Comparison of ENCODE assay signal across 13 cellular contexts in genomic region chr17:50593321-50593720, GRCh38. TPM values are rescaled to one million over a fixed set of nuclear protein-coding genes. Genes with fewer than 3 reads are reported as not detected.
DNase-seq lines count a peak whose midpoint lies in the region; ATAC-seq and TF ChIP-seq lines count a peak whose summit lies in the region.
"Had no signal": no experiment of that assay in that cellular context is flagged by ENCODE, and none has a peak within 500 bp of the region (broad histone marks: within the 10 kb centered on the region; RNA-seq: fewer than 3 reads in every experiment).

No MANE protein-coding gene starts in this region.

- in situ Hi-C loops in GM23248 (cut with MboI): loop anchor here (25.0 kb wide), 1 partner anchor 106 kb away; the partner anchor contains the start of gene RSAD1

- no peak overlapping the region for H2AFZ ChIP-seq in GM23248

- H3K79me2 ChIP-seq in GM23248 (ENCODE audit: insufficient read depth): no peaks in the 10 kb centered on the region

- 67 to 82% methylated on average over 8 to 10 of the region's 10 CpGs for WGBS in GM23248 (ENCODE audit: low coverage in 1 of 2, low lambda C conversion rate in 2 of 2, missing lambda C conversion rate in 2 of 2), 2 experiments

- no peaks in the 10 kb centered on the region for H3K9me3 Mint-ChIP-seq in activated CD4-positive, alpha-beta T cell treated with anti-CD3 and anti-CD28 coated beads for 36 hours (ENCODE audit: low read depth)
- H3K9me3 Mint-ChIP-seq: activated naive CD4-positive, alpha-beta T cell treated with anti-CD3 and anti-CD28 coated beads, Interleukin-2, amount 50 U/mL, for 24 hours; naive thymus-derived CD8-positive, alpha-beta T cell had no signal

- no peaks in the 10 kb centered on the region for H3F3A ChIP-seq in GM23248 (ENCODE audit: insufficient read depth)

- no peaks in the 10 kb centered on the region for H3K4me1 Mint-ChIP-seq in activated CD4-positive, alpha-beta T cell treated with anti-CD3 and anti-CD28 coated beads for 36 hours
- H3K4me1 Mint-ChIP-seq: activated naive CD4-positive, alpha-beta T cell treated with anti-CD3 and anti-CD28 coated beads, Interleukin-2, amount 50 U/mL, for 24 hours; naive thymus-derived CD8-positive, alpha-beta T cell had no signal

- no peak for ATAC-seq in GM19463 (IDR thresholded peaks at IDR 0.05; ENCODE audit: unreplicated experiment)
- ATAC-seq in activated CD4-positive, alpha-beta T cell treated with anti-CD3 and anti-CD28 coated beads for 36 hours: no peak
- ATAC-seq: naive thymus-derived CD8-positive, alpha-beta T cell had no signal

- no peaks in the 10 kb centered on the region for H3K9me2 ChIP-seq in GM23248 (ENCODE audit: insufficient read depth)

- no peaks in the 10 kb centered on the region for H3K36me3 ChIP-seq in right atrium auricular region
- H3K36me3 ChIP-seq in GM23248 (ENCODE audit: low read depth): no peaks in the 10 kb centered on the region
- H3K36me3 ChIP-seq: Peyer's patch, thoracic aorta had no signal

- H3K27ac ChIP-seq in right atrium auricular region (peak overlapping the region; percentile 36 to 55), GM23248 (no peak overlapping the region)
- H3K27ac ChIP-seq: Peyer's patch, thoracic aorta had no signal

- CTCF ChIA-PET in activated CD4-positive, alpha-beta T cell treated with anti-CD3 and anti-CD28 coated beads for 36 hours (lab: Charles Lee): interaction anchor here (0.6 kb wide), 1 partner anchor 420 kb away, joined by 3 read pairs; no protein-coding TSS in a partner anchor

- no peaks in the 10 kb centered on the region for H3K27me3 Mint-ChIP-seq in activated CD4-positive, alpha-beta T cell treated with anti-CD3 and anti-CD28 coated beads for 36 hours
- H3K27me3 Mint-ChIP-seq: activated naive CD4-positive, alpha-beta T cell treated with anti-CD3 and anti-CD28 coated beads, Interleukin-2, amount 50 U/mL, for 24 hours; naive thymus-derived CD8-positive, alpha-beta T cell had no signal

- TF ChIP-seq CTCF in right atrium auricular region (IDR thresholded peaks at IDR 0.05): no peak

- POLR2A ChIA-PET in activated CD4-positive, alpha-beta T cell treated with anti-CD3 and anti-CD28 coated beads for 36 hours (lab: Charles Lee): no interaction called here

- H3K9ac ChIP-seq in GM23248: no peak overlapping the region

- H3K27ac Mint-ChIP-seq in activated CD4-positive, alpha-beta T cell treated with anti-CD3 and anti-CD28 coated beads for 36 hours: no peak overlapping the region
- H3K27ac Mint-ChIP-seq: activated naive CD4-positive, alpha-beta T cell treated with anti-CD3 and anti-CD28 coated beads, Interleukin-2, amount 50 U/mL, for 24 hours; naive thymus-derived CD8-positive, alpha-beta T cell had no signal

- H3K27me3 ChIP-seq in right atrium auricular region (no peaks in the 10 kb centered on the region), GM23248 (replicated peaks; ENCODE audit: insufficient read depth) (no peaks in the 10 kb centered on the region)
- H3K27me3 ChIP-seq: Peyer's patch had no signal

- H3K4me1 ChIP-seq in right atrium auricular region: peaks cover 0 to 50% of the 10 kb centered on the region in 2 donors
- H3K4me1 ChIP-seq in GM23248 (ENCODE audit: insufficient read depth): no peaks in the 10 kb centered on the region

- H4K20me1 ChIP-seq in GM23248 (ENCODE audit: insufficient read depth): no peaks in the 10 kb centered on the region

- H3K36me3 Mint-ChIP-seq in activated CD4-positive, alpha-beta T cell treated with anti-CD3 and anti-CD28 coated beads for 36 hours (ENCODE audit: low read depth): no peaks in the 10 kb centered on the region
- H3K36me3 Mint-ChIP-seq: activated naive CD4-positive, alpha-beta T cell treated with anti-CD3 and anti-CD28 coated beads, Interleukin-2, amount 50 U/mL, for 24 hours; naive thymus-derived CD8-positive, alpha-beta T cell had no signal

- H3K4me2 ChIP-seq in GM23248 (ENCODE audit: unreplicated experiment): no peak overlapping the region

- H3K4me3 ChIP-seq in right atrium auricular region: no peak overlapping the region
- H3K4me3 ChIP-seq in GM23248: no peak overlapping the region
- H3K4me3 ChIP-seq: Peyer's patch, thoracic aorta had no signal

- DNase-seq in Ammon's horn (ENCODE audit: low spot score): peak; percentile 18
- peak; percentile 87 to 97 (median 90) for DNase-seq in NCI-H1417 (lab: John Stamatoyannopoulos, UW)
- peak; percentile 96 for DNase-seq in NCI-H82 (lab: John Stamatoyannopoulos, UW)
- no peak for DNase-seq in right atrium auricular region (ENCODE audit: low spot score)
- DNase-seq in T1000 (lab: John Stamatoyannopoulos, UW): no peak
- DNase-seq in GM23248: no peak
- DNase-seq in activated CD4-positive, alpha-beta T cell treated with anti-CD3 and anti-CD28 coated beads for 36 hours: no peak
- DNase-seq: naive thymus-derived CD8-positive, alpha-beta T cell; Peyer's patch; stimulated activated CD4-positive, alpha-beta T cell treated with anti-CD3 and anti-CD28 coated beads, Interleukin-4, amount 100 ng/mL, for 24 hours had no signal

- no peak overlapping the region for H3K4me3 Mint-ChIP-seq in activated CD4-positive, alpha-beta T cell treated with anti-CD3 and anti-CD28 coated beads for 36 hours
- H3K4me3 Mint-ChIP-seq: activated naive CD4-positive, alpha-beta T cell treated with anti-CD3 and anti-CD28 coated beads, Interleukin-2, amount 50 U/mL, for 24 hours; naive thymus-derived CD8-positive, alpha-beta T cell had no signal

- intact Hi-C loops in activated CD4-positive, alpha-beta T cell treated with anti-CD3 and anti-CD28 coated beads for 36 hours (cut with DNase I, micrococcal nuclease): no loop called here

- no peaks in the 10 kb centered on the region for H3K9me3 ChIP-seq in right atrium auricular region
- H3K9me3 ChIP-seq in GM23248 (ENCODE audit: low read depth): no peaks in the 10 kb centered on the region
- H3K9me3 ChIP-seq: Peyer's patch, thoracic aorta had no signal

RNA-seq across cellular contexts. Expression of gene CACNA1G, which starts 32.8 kb away (rescaled TPM):
- total RNA-seq in right atrium auricular region: 1 to 10 TPM; 4.3 to 6.2 TPM
- total RNA-seq in GM23248 (2014; rRNA removed; shearing (Covaris generic)): 0.13 and 0.97 TPM in 2 replicates
- polyA plus RNA-seq in GM23248 (2016; fragmentation: Nextera tagmentation; extraction: Ambion mirVana): 0.06 and 0.16 TPM in 2 replicates
- not detected for total RNA-seq in activated CD4-positive, alpha-beta T cell treated with anti-CD3 and anti-CD28 coated beads for 36 hours
- total RNA-seq: Peyer's patch had no signal
- polyA plus RNA-seq: naive thymus-derived CD8-positive, alpha-beta T cell had no signal

RNA-seq across cellular contexts. Expression of gene ABCC3, which starts 41.4 kb away (rescaled TPM):
- 1 to 10 TPM; 1.4 to 4.5 TPM for total RNA-seq in right atrium auricular region
- total RNA-seq in GM23248 (2014; rRNA removed; shearing (Covaris generic)): 28.3 and 32.0 TPM in 2 replicates
- 35.0 and 38.5 TPM in 2 replicates for polyA plus RNA-seq in GM23248 (2016; fragmentation: Nextera tagmentation; extraction: Ambion mirVana)
- total RNA-seq in activated CD4-positive, alpha-beta T cell treated with anti-CD3 and anti-CD28 coated beads for 36 hours: not detected
- polyA plus RNA-seq: naive thymus-derived CD8-positive, alpha-beta T cell had no signal

RNA-seq across cellular contexts. Expression of gene SPATA20, which starts 46.3 kb away (rescaled TPM):
- total RNA-seq in right atrium auricular region: 10 to 100 TPM; 42.8 to 59.3 TPM
- 146 TPM in 2 replicates for total RNA-seq in GM23248 (2014; rRNA removed; shearing (Covaris generic))
- 89.9 and 91.2 TPM in 2 replicates for polyA plus RNA-seq in GM23248 (2016; fragmentation: Nextera tagmentation; extraction: Ambion mirVana)
- total RNA-seq in activated CD4-positive, alpha-beta T cell treated with anti-CD3 and anti-CD28 coated beads for 36 hours: 10 to 100 TPM in 1 of 2 experiments, 1 to 10 TPM in 1; 9.0 to 10.7 TPM

Comparison
In these comparisons a context has a peak if more than half of its experiments do, and no peak if none do; other contexts are left out.
1. DNase-seq: peak in Ammon's horn (single experiment), NCI-H1417 (3 of 3) and NCI-H82 (single experiment); none in right atrium auricular region (single experiment), T1000 (single experiment), GM23248 (single experiment) and activated CD4-positive, alpha-beta T cell treated with anti-CD3 and anti-CD28 coated beads for 36 hours (single experiment).